Comparison of ENCODE assay signal across 1 cellular context in genomic region chr5:76528547-76529334, GRCh38.
TF ChIP-seq lines count a peak whose summit lies in the region.

No MANE protein-coding gene starts in this region.

TF ChIP-seq in GM12878, 131 proteins besides CTCF, POLR2A, EP300 and RAD21 (continued from another document):
- TF ChIP-seq PKNOX1 (IDR thresholded peaks at IDR 0.05) (no peak), KDM1A (IDR thresholded peaks at IDR 0.05; ENCODE audit: borderline replicate concordance) (no peak), FOXM1 (IDR thresholded peaks at IDR 0.05; ENCODE audit: low read depth, low read length) (no peak), ZNF384 (IDR thresholded peaks at IDR 0.05; ENCODE audit: borderline replicate concordance, low read depth, low read length) (no peak), MYB (IDR thresholded peaks at IDR 0.05; ENCODE audit: borderline replicate concordance, low read depth, low read length) (no peak), PRDM15 (CRISPR knock-in tag; IDR thresholded peaks at IDR 0.05) (no peak), RFX5 (IDR thresholded peaks at IDR 0.05; ENCODE audit: low read depth, low read length) (no peak), WRNIP1 (IDR thresholded peaks at IDR 0.05; ENCODE audit: borderline replicate concordance, low read depth, low read length) (no peak)
